In the genomic region with DNA sequence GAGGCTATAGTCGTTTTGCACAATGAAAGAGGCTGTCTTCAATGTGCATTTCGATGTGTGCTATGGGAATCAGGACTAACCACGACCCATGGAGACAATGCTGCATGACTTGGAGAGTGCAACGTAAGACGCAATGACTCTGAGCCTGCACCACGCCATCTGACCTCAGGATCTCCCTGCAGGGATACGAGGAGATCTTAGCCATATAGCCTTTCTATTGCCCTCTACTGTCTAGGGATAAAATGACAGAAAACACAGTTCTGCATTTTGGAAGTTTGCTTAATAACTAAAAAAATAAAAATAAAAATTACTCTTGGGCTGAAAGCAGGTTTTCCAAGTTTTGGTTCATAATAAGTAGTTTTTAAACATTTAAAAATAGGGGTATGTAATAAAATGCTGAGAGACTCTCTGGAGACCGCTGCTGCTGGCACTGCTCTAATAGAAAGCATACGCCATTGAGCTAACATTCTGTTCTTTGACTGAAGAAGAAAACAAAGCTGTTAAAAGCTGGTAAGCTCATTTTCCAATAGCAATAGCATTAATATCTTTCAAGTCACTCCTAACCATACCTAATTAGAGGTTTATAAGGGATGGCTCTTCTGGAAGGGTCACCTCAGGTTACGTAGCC, we compare ENCODE assay signal across 1 cellular context.
TF ChIP-seq lines count a peak whose summit lies in the region.

No MANE protein-coding gene starts in this region.

TF ChIP-seq in WTC11, 78 proteins besides CTCF, POLR2A, EP300 and RAD21 (continued from another document):
- TF ChIP-seq OVOL2 (CRISPR knock-in tag; IDR thresholded peaks at IDR 0.05; ENCODE audit: borderline replicate concordance) (no peak), SP1 (CRISPR knock-in tag; conservative IDR thresholded peaks at IDR 0.05) (no peak), JUN (CRISPR knock-in tag; IDR thresholded peaks at IDR 0.05) (no peak), NFE2L1 (CRISPR knock-in tag; IDR thresholded peaks at IDR 0.05) (no peak)
- TF ChIP-seq, protein P1, sequence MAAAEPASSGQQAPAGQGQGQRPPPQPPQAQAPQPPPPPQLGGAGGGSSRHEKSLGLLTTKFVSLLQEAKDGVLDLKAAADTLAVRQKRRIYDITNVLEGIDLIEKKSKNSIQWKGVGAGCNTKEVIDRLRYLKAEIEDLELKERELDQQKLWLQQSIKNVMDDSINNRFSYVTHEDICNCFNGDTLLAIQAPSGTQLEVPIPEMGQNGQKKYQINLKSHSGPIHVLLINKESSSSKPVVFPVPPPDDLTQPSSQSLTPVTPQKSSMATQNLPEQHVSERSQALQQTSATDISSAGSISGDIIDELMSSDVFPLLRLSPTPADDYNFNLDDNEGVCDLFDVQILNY (CRISPR knock-in tag; IDR thresholded peaks at IDR 0.05), result no peak
